ENCODE assay signal across 24 cellular contexts in genomic region chr10:127254276-127254675, GRCh38. TPM values are rescaled to one million over a fixed set of nuclear protein-coding genes. Genes with fewer than 3 reads are reported as not detected.
DNase-seq lines count a peak whose midpoint lies in the region; ATAC-seq, FAIRE-seq and TF ChIP-seq lines count a peak whose summit lies in the region.
"Had no signal": no experiment of that assay in that cellular context is flagged by ENCODE, and none has a peak within 500 bp of the region (broad histone marks: within the 10 kb centered on the region; RNA-seq: fewer than 3 reads in every experiment).

No MANE protein-coding gene starts in this region.

- H3K9me3 ChIP-seq in BLaER1 = no peaks in the 10 kb centered on the region; the same call in 1 of the 2 replicates
- no peaks in the 10 kb centered on the region for H3K9me3 ChIP-seq in H9 (ENCODE audit: control insufficient read depth, low read depth, low read length)
- H3K9me3 ChIP-seq: Peyer's patch had no signal

- H3K36me3 ChIP-seq in BLaER1 = no peaks in the 10 kb centered on the region

- POLR2A ChIA-PET in activated CD8-positive, alpha-beta T cell treated with anti-CD3 and anti-CD28 coated beads for 36 hours (lab: Charles Lee) = no interaction called here

- H3K9me3 Mint-ChIP-seq in activated CD8-positive, alpha-beta T cell treated with anti-CD3 and anti-CD28 coated beads for 36 hours = peaks cover 1% of the 10 kb centered on the region
- H3K9me3 Mint-ChIP-seq in immature natural killer cell (peaks cover 0 to 9% (median 5%) of the 10 kb centered on the region in 6 donors), H9 (no peaks in the 10 kb centered on the region; a peak in 1 of 5 replicates)

- H3K23me2 ChIP-seq in H9 (ENCODE audit: insufficient read length, low read depth, low read length, poor library complexity, severe bottlenecking) = no peaks in the 10 kb centered on the region

- H2BK12ac ChIP-seq in H9 (ENCODE audit: insufficient read length, low read depth, low read length) = no peak overlapping the region

- no peaks in the 10 kb centered on the region for H3K79me1 ChIP-seq in H9 (ENCODE audit: insufficient read depth, low read depth, low read length, poor library complexity, severe bottlenecking)

- H2BK5ac ChIP-seq in H9 (ENCODE audit: insufficient read length, low read length) = no peak overlapping the region

- H3K4me1 Mint-ChIP-seq in activated CD8-positive, alpha-beta T cell treated with anti-CD3 and anti-CD28 coated beads for 36 hours (ENCODE audit: low read depth) = peaks cover 11% of the 10 kb centered on the region
- H3K4me1 Mint-ChIP-seq in immature natural killer cell (peaks cover 66 to 69% of the 10 kb centered on the region in 2 donors), H9 (peaks cover 0 to 6% of the 10 kb centered on the region in 2 experiments; a peak in 2 of 4 replicates)

- peaks cover 6% of the 10 kb centered on the region for H3K27me3 Mint-ChIP-seq in activated CD8-positive, alpha-beta T cell treated with anti-CD3 and anti-CD28 coated beads for 36 hours
- H3K27me3 Mint-ChIP-seq in immature natural killer cell (ENCODE audit: low read depth in 3 of 3) (peaks cover 16 to 24% (median 17%) of the 10 kb centered on the region in 3 donors), H9 (ENCODE audit: low read depth) (no peaks in the 10 kb centered on the region)

- no CpG with 5 or more reads among the region's 3 CpGs for WGBS in H9 (ENCODE audit: extremely low coverage, insufficient read length, low lambda C conversion rate)

- H2BK15ac ChIP-seq in H9 (ENCODE audit: low read depth, low read length) = no peak overlapping the region

- DNase-seq in Daoy (ENCODE audit: low read depth) = peak; percentile 2
- peak; percentile 15 for DNase-seq in activated CD8-positive, alpha-beta T cell treated with anti-CD3 and anti-CD28 coated beads for 36 hours
- peak; percentile 74 to 77 (median 75) for DNase-seq in immature natural killer cell
- no peak for DNase-seq in H9
- no peak for DNase-seq in HTR-8/SVneo (ENCODE audit: insufficient read length, low spot score)
- DNase-seq in sciatic nerve (ENCODE audit: low spot score) = no peak
- no peak for DNase-seq in NCI-H2196 treated with DMSO at 0.1 percent for 48 hours (lab: John Stamatoyannopoulos, UW; ENCODE audit: unreplicated experiment)
- DNase-seq: activated CD8-positive, alpha-beta memory T cell treated with anti-CD3 and anti-CD28 coated beads, Interleukin-2, amount 50 U/mL, for 4 hours; activated gamma-delta T cell; amygdala; caudate nucleus; DMS79 treated with DMSO at 0.1 percent for 48 hours; effector CD8-positive, alpha-beta T cell; GOT3; head of caudate nucleus; NCI-H1417 treated with DMSO at 0.1 percent for 48 hours; NCI-H2171 treated with DMSO at 0.1 percent for 48 hours; occipital lobe; Peyer's patch; retina had no signal

- H4K20me1 ChIP-seq in BLaER1 (no peaks in the 10 kb centered on the region), H9 (ENCODE audit: control insufficient read depth, insufficient read depth, insufficient read length) (no peaks in the 10 kb centered on the region)

- H3K4me3 Mint-ChIP-seq in activated CD8-positive, alpha-beta T cell treated with anti-CD3 and anti-CD28 coated beads for 36 hours = no peak overlapping the region
- H3K4me3 Mint-ChIP-seq in immature natural killer cell (peak overlapping the region; percentile 64 to 81 (median 76)), H9 (no peak overlapping the region)

- no peak overlapping the region for H4K5ac ChIP-seq in H9 (ENCODE audit: insufficient read length, low read depth, low read length)

- no peaks in the 10 kb centered on the region for H3K79me2 ChIP-seq in H9 (ENCODE audit: insufficient read depth, low read length)

- no peak overlapping the region for H3K56ac ChIP-seq in H9 (ENCODE audit: insufficient read length, low read depth, low read length)

- FAIRE-seq in HTR-8/SVneo (lab: Jason Lieb, UNC) = no peak

- H4K8ac ChIP-seq in H9 (replicated peaks; ENCODE audit: insufficient read length, low read depth, low read length) = no peak overlapping the region

- H4K91ac ChIP-seq in H9 (ENCODE audit: insufficient read length, low read depth, low read length) = no peak overlapping the region

- H3K27me3 ChIP-seq in BLaER1 (no peaks in the 10 kb centered on the region), H9 (ENCODE audit: insufficient read depth, low read length) (no peaks in the 10 kb centered on the region)
- H3K27me3 ChIP-seq: Peyer's patch had no signal

- H3K4me1 ChIP-seq in BLaER1 (peaks cover 37% of the 10 kb centered on the region), H9 (ENCODE audit: insufficient read depth, low read length) (no peaks in the 10 kb centered on the region)
- H3K4me1 ChIP-seq: Peyer's patch had no signal

- H3K4ac ChIP-seq in H9 (ENCODE audit: low read depth, low read length) = no peak overlapping the region

- H2AFZ ChIP-seq in H9 (ENCODE audit: low read length) = no peak overlapping the region

- no peak overlapping the region for H2BK120ac ChIP-seq in H9 (ENCODE audit: low read depth, low read length, poor library complexity, severe bottlenecking)

- no peak overlapping the region for H3T11ph ChIP-seq in H9 (ENCODE audit: low read length)

- no peak overlapping the region for H3K27ac Mint-ChIP-seq in activated CD8-positive, alpha-beta T cell treated with anti-CD3 and anti-CD28 coated beads for 36 hours
- H3K27ac Mint-ChIP-seq in immature natural killer cell = peak overlapping the region; percentile 84 to 95 (median 88)
- H3K27ac Mint-ChIP-seq in H9 = no peak overlapping the region

- peak overlapping the region; percentile 72 for H3K27ac ChIP-seq in BLaER1
- no peak overlapping the region for H3K27ac ChIP-seq in H9 (ENCODE audit: insufficient read length, low read depth, low read length)
- H3K27ac ChIP-seq: Peyer's patch had no signal

- no peak overlapping the region for H2BK20ac ChIP-seq in H9 (ENCODE audit: low read depth, low read length, poor library complexity, severe bottlenecking)

- no peak overlapping the region for H3K18ac ChIP-seq in H9 (ENCODE audit: insufficient read length, low read depth, low read length)

- no peak for ATAC-seq in activated CD8-positive, alpha-beta T cell treated with anti-CD3 and anti-CD28 coated beads for 36 hours
- ATAC-seq in sciatic nerve = no peak
- ATAC-seq: activated CD4-positive, CD25-positive, alpha-beta regulatory T cell treated with anti-CD3 and anti-CD28 coated beads, Interleukin-2, amount 50 U/mL, for 24 hours had no signal

- no peak overlapping the region for H3K23ac ChIP-seq in H9 (ENCODE audit: insufficient read length, low read depth, low read length)

- peak overlapping the region; percentile 42; the same call in 1 of the 2 replicates for H3K4me3 ChIP-seq in BLaER1
- H3K4me3 ChIP-seq: Peyer's patch had no signal

- H3K14ac ChIP-seq in H9 (ENCODE audit: insufficient read depth, low read length) = no peak overlapping the region

- intact Hi-C loops in activated CD8-positive, alpha-beta T cell treated with anti-CD3 and anti-CD28 coated beads for 36 hours (cut with micrococcal nuclease) = no loop called here
- intact Hi-C loops in sciatic nerve (cut with DNase I) = no loop called here

- no peak for TF ChIP-seq CTCF in activated CD8-positive, alpha-beta T cell treated with anti-CD3 and anti-CD28 coated beads for 36 hours (IDR thresholded peaks at IDR 0.05)
- TF ChIP-seq CTCF in H9 (conservative IDR thresholded peaks at IDR 0.05) = no peak

- no peak overlapping the region for H2AK5ac ChIP-seq in H9 (ENCODE audit: insufficient read length, low read length)

- H3K4me2 ChIP-seq in BLaER1 (peak overlapping the region; percentile 88), H9 (ENCODE audit: insufficient read depth, insufficient read length, low read length) (no peak overlapping the region)

- H3K36me3 Mint-ChIP-seq in activated CD8-positive, alpha-beta T cell treated with anti-CD3 and anti-CD28 coated beads for 36 hours (ENCODE audit: low read depth) = no peaks in the 10 kb centered on the region
- peaks cover 0 to 3% (median 0%) of the 10 kb centered on the region in 3 donors for H3K36me3 Mint-ChIP-seq in immature natural killer cell
- H3K36me3 Mint-ChIP-seq in H9 (ENCODE audit: insufficient read depth in 1 of 3, low read depth in 3 of 3) = peaks cover 7 to 21% (median 9%) of the 10 kb centered on the region in 3 experiments

- H3K9ac ChIP-seq in BLaER1 = 0 out of 2 replicates have a peak overlapping the region, but pooled peaks have one; percentile 19
- no peak overlapping the region for H3K9ac ChIP-seq in H9 (ENCODE audit: extremely low read depth, insufficient read length, low read length)

- CTCF ChIA-PET in activated CD8-positive, alpha-beta T cell treated with anti-CD3 and anti-CD28 coated beads for 36 hours (lab: Charles Lee) = interaction anchor here (1.4 kb wide), 1 partner anchor 11 kb away, joined by 3 read pairs; no protein-coding TSS in a partner anchor

RNA-seq across cellular contexts. Expression of gene INSYN2A, which starts 57.9 kb away (rescaled TPM):
- 0.24 TPM in 1 of 2 replicates, not detected in the other for total RNA-seq in Daoy (2014; rRNA removed; shearing (Covaris generic))
- not detected for total RNA-seq in activated CD8-positive, alpha-beta T cell treated with anti-CD3 and anti-CD28 coated beads for 36 hours
- not detected for polyA plus RNA-seq in immature natural killer cell
- total RNA-seq in H9 (2021) (0.09 and 0.20 TPM in 2 replicates), sciatic nerve (not detected)
- total RNA-seq: HT-29, liver had no signal

Comparison
In these comparisons a context has a peak if more than half of its experiments do, and no peak if none do; other contexts are left out.
1. DNase-seq: peak in Daoy (single experiment), activated CD8-positive, alpha-beta T cell treated with anti-CD3 and anti-CD28 coated beads for 36 hours (single experiment) and immature natural killer cell (3 of 3); none in H9 (single experiment), HTR-8/SVneo (single experiment), sciatic nerve (single experiment) and NCI-H2196 treated with DMSO at 0.1 percent for 48 hours (single experiment).
2. H3K27ac Mint-ChIP-seq: peak in immature natural killer cell (6 of 6); none in activated CD8-positive, alpha-beta T cell treated with anti-CD3 and anti-CD28 coated beads for 36 hours (single experiment) and H9 (0 of 3).
3. H3K4me3 Mint-ChIP-seq: peak in immature natural killer cell (5 of 5); none in activated CD8-positive, alpha-beta T cell treated with anti-CD3 and anti-CD28 coated beads for 36 hours (single experiment) and H9 (0 of 2).